ENCODE assay signal across 1 cellular context in the genomic region with DNA sequence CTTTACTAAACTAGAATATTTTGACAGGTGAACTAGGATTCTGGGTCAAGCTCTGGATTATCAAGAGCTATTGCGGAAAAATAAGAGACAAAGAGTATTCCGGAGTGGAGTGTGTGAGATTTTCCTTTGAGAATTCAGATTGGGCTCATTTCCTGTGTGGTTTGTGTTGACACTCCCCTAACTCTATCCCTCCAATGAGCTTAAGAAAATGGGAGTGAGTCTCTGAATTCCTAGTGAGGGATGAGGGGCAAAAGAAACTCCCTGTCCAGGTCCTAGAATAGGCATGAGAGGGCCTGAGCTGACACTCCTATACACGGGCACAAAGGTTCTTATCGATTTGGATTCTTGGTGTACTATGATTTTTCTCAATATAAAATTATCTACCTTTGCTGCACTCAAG.
TF ChIP-seq lines count a peak whose summit lies in the region.

No MANE protein-coding gene starts in this region.

TF ChIP-seq in WTC11, 78 proteins besides CTCF, POLR2A, EP300 and RAD21 (continued from another document):
- TF ChIP-seq, protein P1, sequence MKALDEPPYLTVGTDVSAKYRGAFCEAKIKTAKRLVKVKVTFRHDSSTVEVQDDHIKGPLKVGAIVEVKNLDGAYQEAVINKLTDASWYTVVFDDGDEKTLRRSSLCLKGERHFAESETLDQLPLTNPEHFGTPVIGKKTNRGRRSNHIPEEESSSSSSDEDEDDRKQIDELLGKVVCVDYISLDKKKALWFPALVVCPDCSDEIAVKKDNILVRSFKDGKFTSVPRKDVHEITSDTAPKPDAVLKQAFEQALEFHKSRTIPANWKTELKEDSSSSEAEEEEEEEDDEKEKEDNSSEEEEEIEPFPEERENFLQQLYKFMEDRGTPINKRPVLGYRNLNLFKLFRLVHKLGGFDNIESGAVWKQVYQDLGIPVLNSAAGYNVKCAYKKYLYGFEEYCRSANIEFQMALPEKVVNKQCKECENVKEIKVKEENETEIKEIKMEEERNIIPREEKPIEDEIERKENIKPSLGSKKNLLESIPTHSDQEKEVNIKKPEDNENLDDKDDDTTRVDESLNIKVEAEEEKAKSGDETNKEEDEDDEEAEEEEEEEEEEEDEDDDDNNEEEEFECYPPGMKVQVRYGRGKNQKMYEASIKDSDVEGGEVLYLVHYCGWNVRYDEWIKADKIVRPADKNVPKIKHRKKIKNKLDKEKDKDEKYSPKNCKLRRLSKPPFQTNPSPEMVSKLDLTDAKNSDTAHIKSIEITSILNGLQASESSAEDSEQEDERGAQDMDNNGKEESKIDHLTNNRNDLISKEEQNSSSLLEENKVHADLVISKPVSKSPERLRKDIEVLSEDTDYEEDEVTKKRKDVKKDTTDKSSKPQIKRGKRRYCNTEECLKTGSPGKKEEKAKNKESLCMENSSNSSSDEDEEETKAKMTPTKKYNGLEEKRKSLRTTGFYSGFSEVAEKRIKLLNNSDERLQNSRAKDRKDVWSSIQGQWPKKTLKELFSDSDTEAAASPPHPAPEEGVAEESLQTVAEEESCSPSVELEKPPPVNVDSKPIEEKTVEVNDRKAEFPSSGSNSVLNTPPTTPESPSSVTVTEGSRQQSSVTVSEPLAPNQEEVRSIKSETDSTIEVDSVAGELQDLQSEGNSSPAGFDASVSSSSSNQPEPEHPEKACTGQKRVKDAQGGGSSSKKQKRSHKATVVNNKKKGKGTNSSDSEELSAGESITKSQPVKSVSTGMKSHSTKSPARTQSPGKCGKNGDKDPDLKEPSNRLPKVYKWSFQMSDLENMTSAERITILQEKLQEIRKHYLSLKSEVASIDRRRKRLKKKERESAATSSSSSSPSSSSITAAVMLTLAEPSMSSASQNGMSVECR (CRISPR knock-in tag; IDR thresholded peaks at IDR 0.05; ENCODE audit: borderline replicate concordance), result no peak
- TF ChIP-seq, protein P2, sequence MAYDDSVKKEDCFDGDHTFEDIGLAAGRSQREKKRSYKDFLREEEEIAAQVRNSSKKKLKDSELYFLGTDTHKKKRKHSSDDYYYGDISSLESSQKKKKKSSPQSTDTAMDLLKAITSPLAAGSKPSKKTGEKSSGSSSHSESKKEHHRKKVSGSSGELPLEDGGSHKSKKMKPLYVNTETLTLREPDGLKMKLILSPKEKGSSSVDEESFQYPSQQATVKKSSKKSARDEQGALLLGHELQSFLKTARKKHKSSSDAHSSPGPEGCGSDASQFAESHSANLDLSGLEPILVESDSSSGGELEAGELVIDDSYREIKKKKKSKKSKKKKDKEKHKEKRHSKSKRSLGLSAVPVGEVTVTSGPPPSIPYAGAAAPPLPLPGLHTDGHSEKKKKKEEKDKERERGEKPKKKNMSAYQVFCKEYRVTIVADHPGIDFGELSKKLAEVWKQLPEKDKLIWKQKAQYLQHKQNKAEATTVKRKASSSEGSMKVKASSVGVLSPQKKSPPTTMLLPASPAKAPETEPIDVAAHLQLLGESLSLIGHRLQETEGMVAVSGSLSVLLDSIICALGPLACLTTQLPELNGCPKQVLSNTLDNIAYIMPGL (CRISPR knock-in tag; IDR thresholded peaks at IDR 0.05), result no peak
- TF ChIP-seq IRF2 (CRISPR knock-in tag; IDR thresholded peaks at IDR 0.05; ENCODE audit: borderline replicate concordance, low read depth) (no peak), NFYB (CRISPR knock-in tag; conservative IDR thresholded peaks at IDR 0.05; ENCODE audit: low read depth) (no peak), NR3C1 (CRISPR knock-in tag; conservative IDR thresholded peaks at IDR 0.05; ENCODE audit: low read depth) (no peak)
TF ChIP-seq in WTC11: peak in this region for 0.
